14 cellular contexts compared by ENCODE assay signal in genomic region chr14:74507085-74507484, GRCh38.
"Had no signal": no experiment of that assay in that cellular context is flagged by ENCODE, and none has a peak within 500 bp of the region (broad histone marks: within the 10 kb centered on the region; RNA-seq: fewer than 3 reads in every experiment).

No MANE protein-coding gene starts in this region.

- H3K9me3 Mint-ChIP-seq: activated CD4-positive, alpha-beta memory T cell treated with anti-CD3 and anti-CD28 coated beads for 36 hours; activated T-cell treated with anti-CD3 and anti-CD28 coated beads, Interleukin-2, amount 50 U/mL, for 4 hours; immature natural killer cell; naive thymus-derived CD4-positive, alpha-beta T cell; stimulated activated naive CD8-positive, alpha-beta T cell treated with anti-CD3 and anti-CD28 coated beads, Interleukin-15, Interleukin-2, amounts not matched to agents 100 ng/mL and 50 ng/mL, for 24 hours had no signal

- H3K36me3 ChIP-seq: cardiac muscle cell had no signal

- H3K4me1 Mint-ChIP-seq: immature natural killer cell had no signal

- H3K4me3 ChIP-seq: cardiac muscle cell, testis, upper lobe of right lung had no signal

- H3K27ac Mint-ChIP-seq: activated CD4-positive, alpha-beta memory T cell treated with anti-CD3 and anti-CD28 coated beads for 36 hours; progenitor cell of endocrine pancreas; stimulated activated naive CD8-positive, alpha-beta T cell treated with anti-CD3 and anti-CD28 coated beads, Interleukin-15, Interleukin-2, amounts not matched to agents 100 ng/mL and 50 ng/mL, for 24 hours had no signal

- DNase-seq: activated CD4-positive, alpha-beta memory T cell treated with anti-CD3 and anti-CD28 coated beads for 36 hours; activated gamma-delta T cell treated with Interleukin-2 at 50 U/mL for 16 hours; activated T-cell treated with anti-CD3 and anti-CD28 coated beads, Interleukin-2, amount 50 U/mL, for 4 hours; dermis blood vessel endothelial cell; immature natural killer cell; left cardiac atrium; naive thymus-derived CD4-positive, alpha-beta T cell; stimulated activated CD4-positive, alpha-beta T cell treated with anti-CD3 and anti-CD28 coated beads, Interleukin-2, amount 100 ng/mL, for 48 hours; testis; upper lobe of right lung had no signal

- H3K27me3 Mint-ChIP-seq: activated CD4-positive, alpha-beta memory T cell treated with anti-CD3 and anti-CD28 coated beads for 36 hours; stimulated activated naive CD8-positive, alpha-beta T cell treated with anti-CD3 and anti-CD28 coated beads, Interleukin-15, Interleukin-2, amounts not matched to agents 100 ng/mL and 50 ng/mL, for 24 hours had no signal

- ATAC-seq: activated T-cell treated with anti-CD3 and anti-CD28 coated beads, Interleukin-2, amount 50 U/mL, for 4 hours; esophagus mucosa; naive thymus-derived CD4-positive, alpha-beta T cell; upper lobe of right lung had no signal

- H3K27me3 ChIP-seq: cardiac muscle cell, testis, upper lobe of right lung had no signal

- H3K4me1 ChIP-seq: upper lobe of right lung had no signal

- H3K36me3 Mint-ChIP-seq: activated CD4-positive, alpha-beta memory T cell treated with anti-CD3 and anti-CD28 coated beads for 36 hours had no signal

- H3K9me3 ChIP-seq: testis, upper lobe of right lung had no signal

- H3K4me3 Mint-ChIP-seq: activated CD4-positive, alpha-beta memory T cell treated with anti-CD3 and anti-CD28 coated beads for 36 hours; activated T-cell treated with anti-CD3 and anti-CD28 coated beads, Interleukin-2, amount 50 U/mL, for 4 hours; immature natural killer cell; naive thymus-derived CD4-positive, alpha-beta T cell; stimulated activated naive CD8-positive, alpha-beta T cell treated with anti-CD3 and anti-CD28 coated beads, Interleukin-15, Interleukin-2, amounts not matched to agents 100 ng/mL and 50 ng/mL, for 24 hours had no signal

- H3K27ac ChIP-seq: cardiac muscle cell, testis, upper lobe of right lung had no signal
